In the genomic region with DNA sequence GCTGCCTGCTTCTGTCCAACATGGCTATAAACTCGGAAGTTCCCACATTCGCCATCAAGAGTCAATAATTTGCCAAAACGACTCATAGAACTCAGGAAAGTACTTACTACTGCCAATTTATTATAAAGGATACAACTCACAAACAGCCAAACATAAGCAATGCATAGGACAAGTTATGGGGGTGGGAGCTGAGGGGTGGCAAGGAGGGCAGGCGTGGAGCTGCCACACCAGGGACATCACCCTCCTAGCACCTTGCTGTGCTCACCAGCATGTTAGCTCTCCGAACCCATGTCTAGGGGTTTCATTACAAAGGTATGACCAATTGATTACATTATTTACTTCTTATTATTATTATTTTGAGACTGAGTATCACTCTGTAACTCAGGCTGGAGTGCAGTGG, we compare ENCODE assay signal across 2 cellular contexts.
A peak's percentile ranks its signal among the peaks of the same experiment; 100 is the strongest.
TF ChIP-seq lines count a peak whose summit lies in the region.

No MANE protein-coding gene starts in this region.

TF ChIP-seq in HepG2, 621 proteins besides CTCF, POLR2A, EP300 and RAD21:
- TF ChIP-seq, protein P1, sequence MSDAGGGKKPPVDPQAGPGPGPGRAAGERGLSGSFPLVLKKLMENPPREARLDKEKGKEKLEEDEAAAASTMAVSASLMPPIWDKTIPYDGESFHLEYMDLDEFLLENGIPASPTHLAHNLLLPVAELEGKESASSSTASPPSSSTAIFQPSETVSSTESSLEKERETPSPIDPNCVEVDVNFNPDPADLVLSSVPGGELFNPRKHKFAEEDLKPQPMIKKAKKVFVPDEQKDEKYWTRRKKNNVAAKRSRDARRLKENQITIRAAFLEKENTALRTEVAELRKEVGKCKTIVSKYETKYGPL (CRISPR knock-in tag; IDR thresholded peaks at IDR 0.05), result no peak
- 0 out of 2 replicates have a peak, but pooled peaks have one; percentile 31 for TF ChIP-seq MBD4 (IDR thresholded peaks at IDR 0.05; ENCODE audit: borderline replicate concordance, low read length)
- peak; percentile 51; the same call in 1 of the 2 replicates for TF ChIP-seq POLR2G (IDR thresholded peaks at IDR 0.05; ENCODE audit: low read depth, low read length)

TF ChIP-seq in H1, 55 proteins besides CTCF, POLR2A, EP300 and RAD21:
- TF ChIP-seq, protein P2, sequence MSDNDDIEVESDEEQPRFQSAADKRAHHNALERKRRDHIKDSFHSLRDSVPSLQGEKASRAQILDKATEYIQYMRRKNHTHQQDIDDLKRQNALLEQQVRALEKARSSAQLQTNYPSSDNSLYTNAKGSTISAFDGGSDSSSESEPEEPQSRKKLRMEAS (IDR thresholded peaks at IDR 0.05), result no peak
- peak; percentile 26; the same call in 1 of the 2 replicates for TF ChIP-seq POLR2AphosphoS5 (IDR thresholded peaks at IDR 0.05; ENCODE audit: low read depth, low read length)
